32 cellular contexts compared by ENCODE assay signal in genomic region chr17:13941781-13942180, GRCh38.
"Had no signal": no experiment of that assay in that cellular context is flagged by ENCODE, and none has a peak within 500 bp of the region (broad histone marks: within the 10 kb centered on the region; RNA-seq: fewer than 3 reads in every experiment).

No MANE protein-coding gene starts in this region.

- ATAC-seq: activated naive CD4-positive, alpha-beta T cell treated with anti-CD3 and anti-CD28 coated beads, Interleukin-2, amount 50 U/mL, for 72 hours; activated T-cell treated with anti-CD3 and anti-CD28 coated beads, Interleukin-2, amount 50 U/mL, for 72 hours; T-helper 17 cell had no signal

- FAIRE-seq: endometrium, endothelial cell of umbilical vein, frontal cortex had no signal

- H3K27me3 ChIP-seq: ascending aorta, breast epithelium, colonic mucosa had no signal

- H3K4me3 ChIP-seq: ascending aorta, breast epithelium, cardiac muscle cell, colonic mucosa had no signal

- H3K9me3 Mint-ChIP-seq: activated T-cell treated with anti-CD3 and anti-CD28 coated beads, Interleukin-2, amount 50 U/mL, for 72 hours had no signal

- DNase-seq: activated CD4-positive, alpha-beta memory T cell treated with anti-CD3 and anti-CD28 coated beads, Interleukin-2, amount 10 ng/mL, durations not matched to agents 7 days and 5 days; activated CD4-positive, alpha-beta T cell treated with anti-CD3 and anti-CD28 coated beads for 1 hour; activated CD4-positive, alpha-beta T cell treated with anti-CD3 and anti-CD28 coated beads for 4 hours; activated CD4-positive, alpha-beta T cell treated with anti-CD3 and anti-CD28 coated beads, Interleukin-2, amount 10 ng/mL, durations not matched to agents 7 days and 5 days; activated CD4-positive, alpha-beta T cell treated with anti-CD3 and anti-CD28 coated beads, Interleukin-2, amount 50 U/mL, for 4 hours; activated CD8-positive, alpha-beta memory T cell treated with anti-CD3 and anti-CD28 coated beads, Interleukin-2, amount 50 U/mL, for 48 hours; activated gamma-delta T cell; activated naive CD4-positive, alpha-beta T cell; activated naive CD4-positive, alpha-beta T cell treated with anti-CD3 and anti-CD28 coated beads, Interleukin-2, amount 10 ng/mL, durations not matched to agents 7 days and 5 days; activated naive CD8-positive, alpha-beta T cell treated with anti-CD3 and anti-CD28 coated beads, Interleukin-2, amount 10 ng/mL, durations not matched to agents 7 days and 5 days; activated T-cell treated with anti-CD3 and anti-CD28 coated beads for 4 hours; activated T-cell treated with anti-CD3 and anti-CD28 coated beads, Interleukin-2, amount 50 U/mL, for 24 hours; activated T-cell treated with anti-CD3 and anti-CD28 coated beads, Interleukin-2, amount 50 U/mL, for 72 hours; central memory CD4-positive, alpha-beta T cell; cerebellar nuclear complex; colonic mucosa; effector CD8-positive, alpha-beta T cell; head of caudate nucleus; T-helper 1 cell; T-helper 17 cell had no signal

- H3K27ac Mint-ChIP-seq: activated CD4-positive, alpha-beta memory T cell treated with anti-CD3 and anti-CD28 coated beads, Interleukin-2, amount 10 ng/mL, durations not matched to agents 7 days and 5 days; activated CD4-positive, alpha-beta T cell treated with anti-CD3 and anti-CD28 coated beads, Interleukin-2, amount 10 ng/mL, durations not matched to agents 7 days and 5 days; activated naive CD4-positive, alpha-beta T cell treated with anti-CD3 and anti-CD28 coated beads, Interleukin-2, amount 10 ng/mL, durations not matched to agents 7 days and 5 days; activated naive CD4-positive, alpha-beta T cell treated with anti-CD3 and anti-CD28 coated beads, Interleukin-2, amount 50 U/mL, for 72 hours; activated naive CD8-positive, alpha-beta T cell treated with anti-CD3 and anti-CD28 coated beads, Interleukin-2, amount 10 ng/mL, durations not matched to agents 7 days and 5 days; activated T-cell treated with anti-CD3 and anti-CD28 coated beads, Interleukin-2, amount 50 U/mL, for 24 hours; activated T-cell treated with anti-CD3 and anti-CD28 coated beads, Interleukin-2, amount 50 U/mL, for 72 hours; brain; T-helper 17 cell; T-helper 2 cell treated with Interferon-gamma antibody and Interleukin-4, amounts not matched to agents 5 μg/mL and 100 μg/mL, for 36 hours; WTC11 had no signal

- H3K4me1 ChIP-seq: ascending aorta, breast epithelium, colonic mucosa had no signal

- H3K27me3 Mint-ChIP-seq: activated CD4-positive, alpha-beta memory T cell treated with anti-CD3 and anti-CD28 coated beads, Interleukin-2, amount 10 ng/mL, durations not matched to agents 7 days and 5 days; activated CD4-positive, alpha-beta T cell treated with anti-CD3 and anti-CD28 coated beads, Interleukin-2, amount 10 ng/mL, durations not matched to agents 7 days and 5 days; activated naive CD4-positive, alpha-beta T cell treated with anti-CD3 and anti-CD28 coated beads, Interleukin-2, amount 10 ng/mL, durations not matched to agents 7 days and 5 days; activated naive CD8-positive, alpha-beta T cell treated with anti-CD3 and anti-CD28 coated beads, Interleukin-2, amount 10 ng/mL, durations not matched to agents 7 days and 5 days; activated T-cell treated with anti-CD3 and anti-CD28 coated beads, Interleukin-2, amount 50 U/mL, for 24 hours; brain; T-helper 17 cell had no signal

- H3K9me3 ChIP-seq: colonic mucosa had no signal

- H3K27ac ChIP-seq: ascending aorta, breast epithelium, cardiac muscle cell, colonic mucosa, epithelial cell of prostate, VCaP had no signal

- H3K4me1 Mint-ChIP-seq: activated CD4-positive, alpha-beta memory T cell treated with anti-CD3 and anti-CD28 coated beads, Interleukin-2, amount 10 ng/mL, durations not matched to agents 7 days and 5 days; activated CD4-positive, alpha-beta T cell treated with anti-CD3 and anti-CD28 coated beads, Interleukin-2, amount 10 ng/mL, durations not matched to agents 7 days and 5 days; activated naive CD4-positive, alpha-beta T cell treated with anti-CD3 and anti-CD28 coated beads, Interleukin-2, amount 10 ng/mL, durations not matched to agents 7 days and 5 days; activated naive CD8-positive, alpha-beta T cell treated with anti-CD3 and anti-CD28 coated beads, Interleukin-2, amount 10 ng/mL, durations not matched to agents 7 days and 5 days; brain; WTC11 had no signal

- H3K36me3 ChIP-seq: ascending aorta, breast epithelium, cardiac muscle cell, colonic mucosa had no signal

- H3K4me3 Mint-ChIP-seq: activated CD4-positive, alpha-beta memory T cell treated with anti-CD3 and anti-CD28 coated beads, Interleukin-2, amount 10 ng/mL, durations not matched to agents 7 days and 5 days; activated CD4-positive, alpha-beta T cell treated with anti-CD3 and anti-CD28 coated beads, Interleukin-2, amount 10 ng/mL, durations not matched to agents 7 days and 5 days; activated naive CD4-positive, alpha-beta T cell treated with anti-CD3 and anti-CD28 coated beads, Interleukin-2, amount 10 ng/mL, durations not matched to agents 7 days and 5 days; activated naive CD8-positive, alpha-beta T cell treated with anti-CD3 and anti-CD28 coated beads, Interleukin-2, amount 10 ng/mL, durations not matched to agents 7 days and 5 days; activated T-cell treated with anti-CD3 and anti-CD28 coated beads, Interleukin-2, amount 50 U/mL, for 24 hours; activated T-cell treated with anti-CD3 and anti-CD28 coated beads, Interleukin-2, amount 50 U/mL, for 72 hours; brain; T-helper 17 cell; T-helper 2 cell treated with Interferon-gamma antibody and Interleukin-4, amounts not matched to agents 5 μg/mL and 100 μg/mL, for 36 hours; WTC11 had no signal
